In the genomic region with DNA sequence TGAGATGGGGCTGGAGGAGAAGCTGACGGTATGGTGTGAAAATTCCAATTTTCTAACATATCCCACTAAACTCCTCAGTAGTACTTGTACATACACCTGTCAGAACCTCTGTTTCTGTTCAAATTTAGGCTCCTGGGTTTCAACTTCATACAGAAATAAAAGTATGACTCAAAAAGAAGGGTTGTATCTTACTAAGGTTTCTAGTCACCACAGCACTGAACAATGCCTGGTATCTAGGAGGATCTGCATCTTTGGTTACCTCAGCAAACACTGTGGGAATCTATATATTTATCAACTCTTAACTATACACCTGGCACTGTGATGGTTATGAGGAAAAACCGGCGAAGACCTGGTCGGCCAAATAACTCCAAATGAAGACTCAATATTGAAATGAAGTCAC, we compare ENCODE assay signal across 20 cellular contexts.
"Had no signal": no experiment of that assay in that cellular context is flagged by ENCODE, and none has a peak within 500 bp of the region (broad histone marks: within the 10 kb centered on the region; RNA-seq: fewer than 3 reads in every experiment).

No MANE protein-coding gene starts in this region.

- H3K27me3 Mint-ChIP-seq: activated naive CD8-positive, alpha-beta T cell treated with anti-CD3 and anti-CD28 coated beads, Interleukin-2, amount 50 U/mL, for 24 hours; brain; stimulated activated naive B cell treated with anti-CD40 and anti-IgM and Interleukin-4, amounts not matched to agents 10 μg/mL and 1 μg/mL and 100 μg/mL, for 72 hours had no signal

- H3K27ac ChIP-seq: dorsolateral prefrontal cortex, epithelial cell of prostate, gastrocnemius medialis, sigmoid colon, thyroid gland had no signal

- DNase-seq: activated CD8-positive, alpha-beta memory T cell treated with anti-CD3 and anti-CD28 coated beads, Interleukin-2, amount 50 U/mL, for 4 hours; activated naive CD4-positive, alpha-beta T cell treated with anti-CD3 and anti-CD28 coated beads for 36 hours; activated naive CD8-positive, alpha-beta T cell treated with anti-CD3 and anti-CD28 coated beads, Interleukin-2, amount 50 U/mL, for 24 hours; anterior cingulate cortex; central memory CD4-positive, alpha-beta T cell; dorsolateral prefrontal cortex; gastrocnemius medialis; midbrain; sigmoid colon; stimulated activated CD4-positive, alpha-beta T cell treated with anti-CD3 and anti-CD28 coated beads, Interleukin-4, amount 100 ng/mL, for 4 hours; stimulated activated naive B cell treated with anti-CD40 and anti-IgM and Interleukin-4, amounts not matched to agents 10 μg/mL and 1 μg/mL and 100 μg/mL, for 72 hours; thyroid gland had no signal

- H3K27me3 ChIP-seq: dorsolateral prefrontal cortex, gastrocnemius medialis, sigmoid colon, thyroid gland had no signal

- H3K4me3 ChIP-seq: dorsolateral prefrontal cortex, gastrocnemius medialis, sigmoid colon, thyroid gland had no signal

- H3K4me1 ChIP-seq: gastrocnemius medialis, sigmoid colon had no signal

- FAIRE-seq: colon, keratinocyte, TTC549 had no signal

- H3K4me3 Mint-ChIP-seq: activated naive CD4-positive, alpha-beta T cell treated with anti-CD3 and anti-CD28 coated beads for 36 hours; activated naive CD8-positive, alpha-beta T cell treated with anti-CD3 and anti-CD28 coated beads, Interleukin-2, amount 50 U/mL, for 24 hours; brain; nephron; stimulated activated naive B cell treated with anti-CD40 and anti-IgM and Interleukin-4, amounts not matched to agents 10 μg/mL and 1 μg/mL and 100 μg/mL, for 72 hours; T-helper 2 cell treated with Interferon-gamma antibody and Interleukin-4, amounts not matched to agents 5 μg/mL and 100 μg/mL, for 36 hours had no signal

- H3K4me1 Mint-ChIP-seq: brain, nephron had no signal

- H3K9me3 ChIP-seq: gastrocnemius medialis, sigmoid colon, thyroid gland had no signal

- ATAC-seq: activated naive CD8-positive, alpha-beta T cell treated with anti-CD3 and anti-CD28 coated beads, Interleukin-2, amount 50 U/mL, for 24 hours; gastrocnemius medialis; stimulated activated naive B cell treated with anti-CD40 and anti-IgM and Interleukin-4, amounts not matched to agents 10 μg/mL and 1 μg/mL and 100 μg/mL, for 72 hours had no signal

- H3K27ac Mint-ChIP-seq: activated naive CD4-positive, alpha-beta T cell treated with anti-CD3 and anti-CD28 coated beads for 36 hours; activated naive CD8-positive, alpha-beta T cell treated with anti-CD3 and anti-CD28 coated beads, Interleukin-2, amount 50 U/mL, for 24 hours; activated T-helper 2 cell treated with anti-CD3 and anti-CD28 coated beads, Interferon-gamma antibody, Interleukin-2, Interleukin-4, amounts not matched to agents 10 μg/mL and 5 μg/mL and 100 μg/mL, durations not matched to agents 14 hours and 24 hours and 36 hours; brain; nephron; stimulated activated naive B cell treated with anti-CD40 and anti-IgM and Interleukin-4, amounts not matched to agents 10 μg/mL and 1 μg/mL and 100 μg/mL, for 72 hours; T-helper 2 cell treated with Interferon-gamma antibody and Interleukin-4, amounts not matched to agents 5 μg/mL and 100 μg/mL, for 36 hours had no signal

- H3K9me3 Mint-ChIP-seq: activated naive CD4-positive, alpha-beta T cell treated with anti-CD3 and anti-CD28 coated beads for 36 hours; activated naive CD8-positive, alpha-beta T cell treated with anti-CD3 and anti-CD28 coated beads, Interleukin-2, amount 50 U/mL, for 24 hours; activated T-helper 2 cell treated with anti-CD3 and anti-CD28 coated beads, Interferon-gamma antibody, Interleukin-2, Interleukin-4, amounts not matched to agents 10 μg/mL and 5 μg/mL and 100 μg/mL, durations not matched to agents 14 hours and 24 hours and 36 hours; brain; nephron; stimulated activated naive B cell treated with anti-CD40 and anti-IgM and Interleukin-4, amounts not matched to agents 10 μg/mL and 1 μg/mL and 100 μg/mL, for 72 hours; T-helper 2 cell treated with Interferon-gamma antibody and Interleukin-4, amounts not matched to agents 5 μg/mL and 100 μg/mL, for 36 hours had no signal
